ENCODE assay signal across 1 cellular context in the genomic region with DNA sequence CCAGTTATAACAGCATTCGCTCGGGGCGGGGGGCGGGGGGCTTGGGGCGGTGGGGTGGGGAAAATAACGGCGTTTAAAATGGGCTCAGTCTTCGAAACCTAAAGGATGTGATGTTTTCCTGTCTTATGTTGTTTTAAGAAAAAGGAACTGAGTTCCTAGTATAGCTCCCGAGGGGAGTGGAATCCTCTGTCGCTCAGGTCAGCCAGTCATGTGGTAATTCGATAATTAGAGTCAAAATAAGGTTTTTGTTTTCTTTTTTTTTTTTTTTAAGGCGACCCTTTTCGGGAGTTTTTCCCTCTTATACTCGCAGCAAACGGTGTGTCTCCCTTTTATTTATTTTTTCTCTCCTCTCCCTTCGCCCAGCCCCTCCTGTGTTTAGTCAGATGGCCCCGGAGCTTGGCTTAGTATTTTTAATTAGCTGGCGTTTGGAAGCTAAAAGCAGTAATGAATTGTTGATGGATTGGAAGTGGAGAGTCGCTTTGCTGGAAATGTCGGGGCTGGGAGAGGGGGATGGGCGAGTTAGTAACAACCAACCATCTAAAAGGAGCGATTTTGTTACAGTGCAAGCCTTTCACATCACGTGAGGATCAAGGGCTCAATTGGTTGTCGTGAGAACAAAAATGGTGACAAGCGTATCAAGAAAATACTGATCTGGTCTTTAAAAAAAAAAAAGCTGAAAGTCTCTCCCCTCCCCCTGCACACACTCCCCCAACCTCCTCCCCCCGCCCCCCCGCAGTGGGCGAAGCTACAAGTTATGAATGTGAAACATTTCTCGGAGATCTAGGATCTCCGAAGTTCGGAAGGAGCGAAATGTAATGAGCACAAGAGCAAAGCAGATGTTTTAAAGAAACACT.
TF ChIP-seq lines count a peak whose summit lies in the region.

No MANE protein-coding gene starts in this region.

TF ChIP-seq in neural cell, 6 proteins besides CTCF, POLR2A, EP300 and RAD21:
- peak; percentile 60 for TF ChIP-seq TAF1 (IDR thresholded peaks at IDR 0.05; ENCODE audit: low read depth)
- TF ChIP-seq SMC3 (conservative IDR thresholded peaks at IDR 0.05; ENCODE audit: poor library complexity), result peak; percentile 49
- TF ChIP-seq POLR2AphosphoS5 (IDR thresholded peaks at IDR 0.05), result peak; percentile 57
- no peak for TF ChIP-seq EZH2 (IDR thresholded peaks at IDR 0.05; ENCODE audit: borderline replicate concordance, insufficient read depth, low read length, poor library complexity, severe bottlenecking)
- no peak for TF ChIP-seq MXI1 (conservative IDR thresholded peaks at IDR 0.05; ENCODE audit: poor library complexity, severe bottlenecking)
- TF ChIP-seq, protein P1, sequence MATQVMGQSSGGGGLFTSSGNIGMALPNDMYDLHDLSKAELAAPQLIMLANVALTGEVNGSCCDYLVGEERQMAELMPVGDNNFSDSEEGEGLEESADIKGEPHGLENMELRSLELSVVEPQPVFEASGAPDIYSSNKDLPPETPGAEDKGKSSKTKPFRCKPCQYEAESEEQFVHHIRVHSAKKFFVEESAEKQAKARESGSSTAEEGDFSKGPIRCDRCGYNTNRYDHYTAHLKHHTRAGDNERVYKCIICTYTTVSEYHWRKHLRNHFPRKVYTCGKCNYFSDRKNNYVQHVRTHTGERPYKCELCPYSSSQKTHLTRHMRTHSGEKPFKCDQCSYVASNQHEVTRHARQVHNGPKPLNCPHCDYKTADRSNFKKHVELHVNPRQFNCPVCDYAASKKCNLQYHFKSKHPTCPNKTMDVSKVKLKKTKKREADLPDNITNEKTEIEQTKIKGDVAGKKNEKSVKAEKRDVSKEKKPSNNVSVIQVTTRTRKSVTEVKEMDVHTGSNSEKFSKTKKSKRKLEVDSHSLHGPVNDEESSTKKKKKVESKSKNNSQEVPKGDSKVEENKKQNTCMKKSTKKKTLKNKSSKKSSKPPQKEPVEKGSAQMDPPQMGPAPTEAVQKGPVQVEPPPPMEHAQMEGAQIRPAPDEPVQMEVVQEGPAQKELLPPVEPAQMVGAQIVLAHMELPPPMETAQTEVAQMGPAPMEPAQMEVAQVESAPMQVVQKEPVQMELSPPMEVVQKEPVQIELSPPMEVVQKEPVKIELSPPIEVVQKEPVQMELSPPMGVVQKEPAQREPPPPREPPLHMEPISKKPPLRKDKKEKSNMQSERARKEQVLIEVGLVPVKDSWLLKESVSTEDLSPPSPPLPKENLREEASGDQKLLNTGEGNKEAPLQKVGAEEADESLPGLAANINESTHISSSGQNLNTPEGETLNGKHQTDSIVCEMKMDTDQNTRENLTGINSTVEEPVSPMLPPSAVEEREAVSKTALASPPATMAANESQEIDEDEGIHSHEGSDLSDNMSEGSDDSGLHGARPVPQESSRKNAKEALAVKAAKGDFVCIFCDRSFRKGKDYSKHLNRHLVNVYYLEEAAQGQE (IDR thresholded peaks at IDR 0.05; ENCODE audit: borderline replicate concordance), result no peak
